In genomic region chr14:24309538-24310386, GRCh38 we compare ENCODE assay signal across 9 cellular contexts. TPM values are rescaled to one million over a fixed set of nuclear protein-coding genes. Genes with fewer than 3 reads are reported as not detected.
DNase-seq lines count a peak whose midpoint lies in the region; ATAC-seq, FAIRE-seq and TF ChIP-seq lines count a peak whose summit lies in the region.
"Had no signal": no experiment of that assay in that cellular context is flagged by ENCODE, and none has a peak within 500 bp of the region (broad histone marks: within the 10 kb centered on the region; RNA-seq: fewer than 3 reads in every experiment).

Gene LTB4R2, plus strand, starts transcription at chr14:24310140. Its CDS starts 525 bp downstream, at chr14:24310665.

- H3K27ac ChIP-seq in kidney (ENCODE audit: low read depth in 2 of 2, low read length in 2 of 2) (peak within 1 kb of the TSS; percentile 68 to 72), subcutaneous abdominal adipose tissue (ENCODE audit: low read depth, low read length) (peak within 1 kb of the TSS; percentile 74)

- ATAC-seq in HG03571 (IDR thresholded peaks at IDR 0.05; ENCODE audit: unreplicated experiment) = no peak

- no peak for DNase-seq in activated CD4-positive, alpha-beta T cell treated with anti-CD3 and anti-CD28 coated beads, Interleukin-2, amount 10 ng/mL, durations not matched to agents 24 days and 14 days
- no peak for DNase-seq in activated CD4-positive, alpha-beta T cell treated with anti-CD3 and anti-CD28 coated beads for 4 hours
- DNase-seq in kidney (no peak), SHP77 treated with DMSO at 0.1 percent for 48 hours (lab: John Stamatoyannopoulos, UW) (no peak), amniotic stem cell (lab: John Stamatoyannopoulos, UW) (no peak)
- DNase-seq: NCI-H2081 had no signal

- H3K27me3 ChIP-seq in subcutaneous abdominal adipose tissue (ENCODE audit: control insufficient read depth in 5 of 5, insufficient read depth in 4 of 5, low read length in 5 of 5) = no peaks in the 10 kb centered on the region

- H3K9ac ChIP-seq in kidney (ENCODE audit: low read length in 2 of 2) = peak within 1 kb of the TSS in 1 of 2 donors; percentile 17
- peak within 1 kb of the TSS in 4 of 5 donors; percentile 45 to 79 (median 62) for H3K9ac ChIP-seq in subcutaneous abdominal adipose tissue (ENCODE audit: low read length in 5 of 5)

- H3K36me3 Mint-ChIP-seq in activated CD4-positive, alpha-beta T cell treated with anti-CD3 and anti-CD28 coated beads, Interleukin-2, amount 10 ng/mL, durations not matched to agents 24 days and 14 days (ENCODE audit: low read depth) = peaks cover 58% of the 10 kb centered on the region
- H3K36me3 Mint-ChIP-seq in activated naive CD8-positive, alpha-beta T cell = peaks cover 8% of the 10 kb centered on the region

- H3K27ac Mint-ChIP-seq in activated CD4-positive, alpha-beta T cell treated with anti-CD3 and anti-CD28 coated beads, Interleukin-2, amount 10 ng/mL, durations not matched to agents 24 days and 14 days = peak within 1 kb of the TSS; percentile 91
- H3K27ac Mint-ChIP-seq in activated naive CD8-positive, alpha-beta T cell = peak within 1 kb of the TSS; percentile 46

- peaks cover 38 to 43% of the 10 kb centered on the region in 2 donors for H3K4me1 ChIP-seq in kidney (ENCODE audit: control insufficient read depth in 1 of 2, insufficient read depth in 1 of 2, low read depth in 1 of 2, low read length in 2 of 2)
- H3K4me1 ChIP-seq in subcutaneous abdominal adipose tissue (ENCODE audit: control insufficient read depth in 5 of 5, insufficient read depth in 5 of 5, low read length in 5 of 5) = peaks cover 17 to 71% (median 59%) of the 10 kb centered on the region in 5 donors

- peaks cover 59% of the 10 kb centered on the region for H3K4me1 Mint-ChIP-seq in activated CD4-positive, alpha-beta T cell treated with anti-CD3 and anti-CD28 coated beads, Interleukin-2, amount 10 ng/mL, durations not matched to agents 24 days and 14 days
- peaks cover 54% of the 10 kb centered on the region for H3K4me1 Mint-ChIP-seq in activated naive CD8-positive, alpha-beta T cell (ENCODE audit: low read depth)

- intact Hi-C loops in activated CD4-positive, alpha-beta T cell treated with anti-CD3 and anti-CD28 coated beads, Interleukin-2, amount 10 ng/mL, durations not matched to agents 24 days and 14 days (cut with micrococcal nuclease) = loop anchor here (2.0 kb wide), 3 partner anchors 23 to 133 kb away; partner anchors contain the start of genes SDR39U1 and TINF2
- intact Hi-C loops in kidney (cut with DNase I) = loop anchor here (10.0 kb wide), 1 partner anchor 55 kb away; no protein-coding TSS in a partner anchor

- H3K36me3 ChIP-seq in kidney (ENCODE audit: control insufficient read depth in 1 of 2, insufficient read depth in 2 of 2, low read length in 2 of 2) (peaks cover 14 to 22% of the 10 kb centered on the region in 2 donors), subcutaneous abdominal adipose tissue (ENCODE audit: control insufficient read depth in 5 of 5, insufficient read depth in 5 of 5, low read length in 5 of 5) (peaks cover 5 to 31% (median 29%) of the 10 kb centered on the region in 5 donors)

- TF ChIP-seq CTCF in kidney (IDR thresholded peaks at IDR 0.05; ENCODE audit: borderline replicate concordance, extremely low read depth, insufficient read depth) = no peak

- H3K9me3 ChIP-seq in kidney (ENCODE audit: control insufficient read depth in 1 of 2, low read length in 2 of 2) = no peaks in the 10 kb centered on the region
- H3K9me3 ChIP-seq in subcutaneous abdominal adipose tissue (ENCODE audit: control insufficient read depth in 5 of 5, low read length in 5 of 5) = no peaks in the 10 kb centered on the region

- H3K4me3 ChIP-seq in kidney (ENCODE audit: low read length in 2 of 2) (peak within 1 kb of the TSS; percentile 18 to 49), subcutaneous abdominal adipose tissue (ENCODE audit: low read depth in 1 of 5, low read length in 5 of 5) (peak within 1 kb of the TSS; percentile 54 to 71 (median 67))

- H3K27me3 Mint-ChIP-seq in activated CD4-positive, alpha-beta T cell treated with anti-CD3 and anti-CD28 coated beads, Interleukin-2, amount 10 ng/mL, durations not matched to agents 24 days and 14 days = no peaks in the 10 kb centered on the region
- no peaks in the 10 kb centered on the region for H3K27me3 Mint-ChIP-seq in activated naive CD8-positive, alpha-beta T cell

- peak within 1 kb of the TSS; percentile 86 for H3K4me3 Mint-ChIP-seq in activated CD4-positive, alpha-beta T cell treated with anti-CD3 and anti-CD28 coated beads, Interleukin-2, amount 10 ng/mL, durations not matched to agents 24 days and 14 days
- peak within 1 kb of the TSS; percentile 80 for H3K4me3 Mint-ChIP-seq in activated naive CD8-positive, alpha-beta T cell

- FAIRE-seq in kidney (lab: Jason Lieb, UNC) = no peak

- H3K9me3 Mint-ChIP-seq in activated CD4-positive, alpha-beta T cell treated with anti-CD3 and anti-CD28 coated beads, Interleukin-2, amount 10 ng/mL, durations not matched to agents 24 days and 14 days = no peaks in the 10 kb centered on the region
- H3K9me3 Mint-ChIP-seq in activated naive CD8-positive, alpha-beta T cell (ENCODE audit: low read depth) = no peaks in the 10 kb centered on the region

RNA-seq across cellular contexts. Expression of gene LTB4R2, which starts in this region (rescaled TPM):
- 9.6 and 11.0 TPM in 2 replicates for total RNA-seq in activated CD4-positive, alpha-beta T cell treated with anti-CD3 and anti-CD28 coated beads, Interleukin-2, amount 10 ng/mL, durations not matched to agents 24 days and 14 days
- 9.2 TPM for total RNA-seq in kidney
- 0.67 TPM for polyA plus RNA-seq in kidney (ENCODE audit: insufficient read depth, low read depth, low replicate concordance)
